15 cellular contexts compared by ENCODE assay signal in genomic region chr18:55795101-55795669, GRCh38.
DNase-seq lines count a peak whose midpoint lies in the region; ATAC-seq, FAIRE-seq and TF ChIP-seq lines count a peak whose summit lies in the region.
"Had no signal": no experiment of that assay in that cellular context is flagged by ENCODE, and none has a peak within 500 bp of the region (broad histone marks: within the 10 kb centered on the region; RNA-seq: fewer than 3 reads in every experiment).

No MANE protein-coding gene starts in this region.

- H3K4me2 ChIP-seq in astrocyte (ENCODE audit: low read length), result no peak overlapping the region

- H3K36me3 ChIP-seq in astrocyte (ENCODE audit: insufficient read depth, low read length) (no peaks in the 10 kb centered on the region), right atrium auricular region (no peaks in the 10 kb centered on the region)
- H3K36me3 ChIP-seq: neutrophil, WERI-Rb-1 had no signal

- H3K4me1 Mint-ChIP-seq in astrocyte (ENCODE audit: low read depth, unreplicated experiment), result peaks cover 17% of the 10 kb centered on the region
- H3K4me1 Mint-ChIP-seq: immature natural killer cell had no signal

- H3K9ac ChIP-seq in astrocyte (ENCODE audit: low read length), result no peak overlapping the region

- H3K9me3 ChIP-seq in astrocyte (ENCODE audit: insufficient read depth, low read depth, low read length), result no peaks in the 10 kb centered on the region
- no peaks in the 10 kb centered on the region for H3K9me3 ChIP-seq in right atrium auricular region
- H3K9me3 ChIP-seq: neutrophil had no signal

- ATAC-seq in sciatic nerve, result peak; percentile 67
- ATAC-seq in HG03378 (IDR thresholded peaks at IDR 0.05; ENCODE audit: unreplicated experiment), result no peak

- no peaks in the 10 kb centered on the region for H3K79me2 ChIP-seq in astrocyte (ENCODE audit: insufficient read depth, low read length)

- no peaks in the 10 kb centered on the region for H4K20me1 ChIP-seq in astrocyte (ENCODE audit: insufficient read depth, low read length)

- H3K4me3 Mint-ChIP-seq in astrocyte (ENCODE audit: unreplicated experiment), result no peak overlapping the region
- H3K4me3 Mint-ChIP-seq: immature natural killer cell had no signal

- peaks cover 2% of the 10 kb centered on the region for H3K9me3 Mint-ChIP-seq in astrocyte (ENCODE audit: unreplicated experiment)

- no peaks in the 10 kb centered on the region for H3K36me3 Mint-ChIP-seq in astrocyte (ENCODE audit: low read depth, unreplicated experiment)
- H3K36me3 Mint-ChIP-seq: immature natural killer cell had no signal

- TF ChIP-seq CTCF in AG10803 (conservative IDR thresholded peaks at IDR 0.05; ENCODE audit: low read length) (no peak), astrocyte (IDR thresholded peaks at IDR 0.05; ENCODE audit: insufficient read depth, low read depth, low read length) (no peak), right atrium auricular region (IDR thresholded peaks at IDR 0.05) (no peak)

- H3K27me3 ChIP-seq in astrocyte (ENCODE audit: insufficient read depth, low read length), result no peaks in the 10 kb centered on the region
- H3K27me3 ChIP-seq in right atrium auricular region, result no peaks in the 10 kb centered on the region
- H3K27me3 ChIP-seq: neutrophil had no signal

- no peak overlapping the region for H3K27ac Mint-ChIP-seq in astrocyte (ENCODE audit: unreplicated experiment)
- H3K27ac Mint-ChIP-seq: immature natural killer cell had no signal

- peak overlapping the region; percentile 26 for H2AFZ ChIP-seq in astrocyte (ENCODE audit: low read depth, low read length)

- H3K4me1 ChIP-seq in astrocyte (ENCODE audit: insufficient read depth, low read length) (peaks cover 9% of the 10 kb centered on the region), right atrium auricular region (no peaks in the 10 kb centered on the region)

- intact Hi-C loops in sciatic nerve (cut with DNase I), result no loop called here

- H3K27ac ChIP-seq in astrocyte (ENCODE audit: low read depth, low read length) (no peak overlapping the region), right atrium auricular region (peak overlapping the region; percentile 54 to 60)
- H3K27ac ChIP-seq: neutrophil, WERI-Rb-1 had no signal

- DNase-seq in AG10803 (ENCODE audit: low read depth) (no peak), astrocyte (ENCODE audit: low read depth) (no peak), right atrium auricular region (ENCODE audit: low spot score) (no peak), sciatic nerve (ENCODE audit: low spot score) (no peak), NCI-H2171 treated with DMSO at 0.1 percent for 48 hours (lab: John Stamatoyannopoulos, UW) (no peak), HK-2 (ENCODE audit: unreplicated experiment) (no peak)
- no peak for DNase-seq in stimulated activated CD4-positive, alpha-beta T cell treated with anti-CD3 and anti-CD28 coated beads, Interleukin-12 subunit alpha, Interleukin-12 subunit beta, amount 100 ng/mL, for 4 hours
- DNase-seq: cerebellar nuclear complex, immature natural killer cell, midbrain, NCI-H1048, NCI-H2081 treated with DMSO at 0.1 percent for 48 hours, WERI-Rb-1 had no signal

- no peaks in the 10 kb centered on the region for H3K27me3 Mint-ChIP-seq in astrocyte (ENCODE audit: low read depth, unreplicated experiment)

- peak overlapping the region; percentile 18 for H3K4me3 ChIP-seq in AG10803 (ENCODE audit: low read length)
- no peak overlapping the region for H3K4me3 ChIP-seq in astrocyte (ENCODE audit: insufficient read depth, low read depth, low read length)
- H3K4me3 ChIP-seq in right atrium auricular region, result peak overlapping the region in 1 of 2 donors; percentile 22

- FAIRE-seq in astrocyte (lab: Jason Lieb, UNC), result no peak
